Comparison of ENCODE assay signal across 9 cellular contexts in genomic region chr5:108818613-108819272, GRCh38.
DNase-seq lines count a peak whose midpoint lies in the region; ATAC-seq and TF ChIP-seq lines count a peak whose summit lies in the region.
"Had no signal": no experiment of that assay in that cellular context is flagged by ENCODE, and none has a peak within 500 bp of the region (broad histone marks: within the 10 kb centered on the region; RNA-seq: fewer than 3 reads in every experiment).

No MANE protein-coding gene starts in this region.

- H3K9me3 Mint-ChIP-seq in activated T-helper 17 cell treated with anti-CD3 and anti-CD28 coated beads, Interleukin-2, amount 50 U/mL, for 72 hours, result no peaks in the 10 kb centered on the region

- no peak for TF ChIP-seq POLR2A in gastrocnemius medialis (IDR thresholded peaks at IDR 0.05)

- in situ Hi-C loops in gastrocnemius medialis (cut with MboI; ENCODE audit: low sequenced_read_pairs in 4 of 4), result no loop called here

- CTCF ChIA-PET in A673 (lab: Charles Lee), result interaction anchor here (0.7 kb wide), 1 partner anchor 65 kb away, joined by 5 read pairs; no protein-coding TSS in a partner anchor

- TF ChIP-seq CTCF in A673 (conservative IDR thresholded peaks at IDR 0.05; ENCODE audit: low read depth, low read length) (no peak), gastrocnemius medialis (IDR thresholded peaks at IDR 0.05 in 4 of 5, conservative IDR thresholded peaks at IDR 0.05 in 1 of 5) (no peak)

- no peaks in the 10 kb centered on the region for H3K27me3 ChIP-seq in A673 (replicated peaks; ENCODE audit: insufficient read depth, low read depth, low read length, poor library complexity)
- H3K27me3 ChIP-seq in gastrocnemius medialis, result no peaks in the 10 kb centered on the region

- no peaks in the 10 kb centered on the region for H3K27me3 Mint-ChIP-seq in activated T-helper 17 cell treated with anti-CD3 and anti-CD28 coated beads, Interleukin-2, amount 50 U/mL, for 72 hours

- H3K4me3 ChIP-seq in A673 (ENCODE audit: low read depth, low read length, poor library complexity, severe bottlenecking), result no peak overlapping the region
- no peak overlapping the region for H3K4me3 ChIP-seq in gastrocnemius medialis

- POLR2A ChIA-PET in A673 (lab: Charles Lee; ENCODE audit: low non-redundant PET), result no interaction called here

- H3K36me3 Mint-ChIP-seq in activated T-helper 17 cell treated with anti-CD3 and anti-CD28 coated beads, Interleukin-2, amount 50 U/mL, for 72 hours (ENCODE audit: low read depth), result no peaks in the 10 kb centered on the region

- no peak overlapping the region for H3K27ac ChIP-seq in A673 (ENCODE audit: low read depth, low read length, poor library complexity, severe bottlenecking)
- no peak overlapping the region for H3K27ac ChIP-seq in gastrocnemius medialis

- peak; percentile 5 for DNase-seq in A673 (ENCODE audit: low spot score)
- no peak for DNase-seq in KG1 (lab: John Stamatoyannopoulos, UW)
- no peak for DNase-seq in gastrocnemius medialis
- no peak for DNase-seq in HT-29 (ENCODE audit: low spot score)
- DNase-seq in NCI-H446 treated with DMSO at 0.1 percent for 48 hours (lab: John Stamatoyannopoulos, UW), result no peak
- DNase-seq: DMS 273 treated with DMSO at 0.1 percent for 48 hours had no signal

- no peaks in the 10 kb centered on the region for H3K4me1 Mint-ChIP-seq in activated T-helper 17 cell treated with anti-CD3 and anti-CD28 coated beads, Interleukin-2, amount 50 U/mL, for 72 hours

- no peaks in the 10 kb centered on the region for H3K36me3 ChIP-seq in A673 (ENCODE audit: insufficient read depth, low read length, poor library complexity, severe bottlenecking)
- no peaks in the 10 kb centered on the region for H3K36me3 ChIP-seq in gastrocnemius medialis

- intact Hi-C loops in A673 (cut with micrococcal nuclease; ENCODE audit: unreplicated experiment) (no loop called here), gastrocnemius medialis (cut with DNase I; ENCODE audit: low total_unique reads) (no loop called here)

- no TSS peak for BruUV-seq in A673 (replicated peaks; lab: Mats Ljungman, UMichigan)

- H3K27ac Mint-ChIP-seq in activated T-helper 17 cell treated with anti-CD3 and anti-CD28 coated beads, Interleukin-2, amount 50 U/mL, for 72 hours, result no peak overlapping the region

- H3K4me3 Mint-ChIP-seq in activated T-helper 17 cell treated with anti-CD3 and anti-CD28 coated beads, Interleukin-2, amount 50 U/mL, for 72 hours, result no peak overlapping the region

- ATAC-seq in GM19043 (IDR thresholded peaks at IDR 0.05; ENCODE audit: low read depth, unreplicated experiment) (peak; percentile 88), HG03064 (IDR thresholded peaks at IDR 0.05; ENCODE audit: low read depth, unreplicated experiment) (peak; percentile 90), gastrocnemius medialis (no peak)
- peak; percentile 99 for ATAC-seq in activated T-helper 17 cell treated with anti-CD3 and anti-CD28 coated beads, Interleukin-2, amount 50 U/mL, for 72 hours (replicated peaks)

- H3K4me1 ChIP-seq in A673 (ENCODE audit: insufficient read depth, low read length, poor library complexity, severe bottlenecking) (no peaks in the 10 kb centered on the region), gastrocnemius medialis (peaks cover 3 to 6% of the 10 kb centered on the region in 2 donors)

- H3K9me3 ChIP-seq in A673 (ENCODE audit: low read depth, low read length, poor library complexity, severe bottlenecking), result peaks cover 3% of the 10 kb centered on the region
- no peaks in the 10 kb centered on the region for H3K9me3 ChIP-seq in gastrocnemius medialis

Comparison
In these comparisons a context has a peak if more than half of its experiments do, and no peak if none do; other contexts are left out.
1. ATAC-seq: peak in GM19043 (single experiment), HG03064 (single experiment) and activated T-helper 17 cell treated with anti-CD3 and anti-CD28 coated beads, Interleukin-2, amount 50 U/mL, for 72 hours (single experiment); none in gastrocnemius medialis (0 of 2).